In genomic region chr5:74139589-74139988, GRCh38 we compare ENCODE assay signal across 29 cellular contexts.
"Had no signal": no experiment of that assay in that cellular context is flagged by ENCODE, and none has a peak within 500 bp of the region (broad histone marks: within the 10 kb centered on the region; RNA-seq: fewer than 3 reads in every experiment).

No MANE protein-coding gene starts in this region.

- ATAC-seq: naive thymus-derived CD4-positive, alpha-beta T cell; natural killer cell; psoas muscle; right lobe of liver; stimulated activated effector memory CD8-positive, alpha-beta T cell treated with anti-CD3 and anti-CD28 coated beads, Interleukin-12 subunit alpha, Interleukin-12 subunit beta, amount 100 ng/mL, for 72 hours; stimulated activated naive CD8-positive, alpha-beta T cell treated with anti-CD3 and anti-CD28 coated beads, Interleukin-15, amount 100 ng/mL, for 72 hours; stimulated activated naive CD8-positive, alpha-beta T cell treated with anti-CD3 and anti-CD28 coated beads, Interleukin-15, Interleukin-2, amounts not matched to agents 100 U/mL and 50 U/mL, for 24 hours; upper lobe of right lung had no signal

- H3K27me3 Mint-ChIP-seq: type B pancreatic cell had no signal

- H3K4me1 Mint-ChIP-seq: natural killer cell; stimulated activated effector memory CD8-positive, alpha-beta T cell treated with anti-CD3 and anti-CD28 coated beads, Interleukin-12 subunit alpha, Interleukin-12 subunit beta, amount 100 ng/mL, for 72 hours; stimulated activated naive CD8-positive, alpha-beta T cell treated with anti-CD3 and anti-CD28 coated beads, Interleukin-15, amount 100 ng/mL, for 72 hours had no signal

- H3K4me3 Mint-ChIP-seq: naive thymus-derived CD4-positive, alpha-beta T cell; natural killer cell; nephron progenitor cell; neural progenitor cell; stimulated activated effector memory CD8-positive, alpha-beta T cell treated with anti-CD3 and anti-CD28 coated beads, Interleukin-12 subunit alpha, Interleukin-12 subunit beta, amount 100 ng/mL, for 72 hours; stimulated activated naive CD8-positive, alpha-beta T cell treated with anti-CD3 and anti-CD28 coated beads, Interleukin-15, amount 100 ng/mL, for 72 hours; type B pancreatic cell had no signal

- H3K27me3 ChIP-seq: neural progenitor cell, ovary, right lobe of liver, sigmoid colon, suprapubic skin, testis, tibial artery, transverse colon, upper lobe of right lung, uterus had no signal

- H3K27ac Mint-ChIP-seq: naive thymus-derived CD4-positive, alpha-beta T cell; natural killer cell; nephron progenitor cell; neural progenitor cell; progenitor cell of endocrine pancreas; stimulated activated effector memory CD8-positive, alpha-beta T cell treated with anti-CD3 and anti-CD28 coated beads, Interleukin-12 subunit alpha, Interleukin-12 subunit beta, amount 100 ng/mL, for 72 hours; stimulated activated naive CD8-positive, alpha-beta T cell treated with anti-CD3 and anti-CD28 coated beads, Interleukin-15, amount 100 ng/mL, for 72 hours; type B pancreatic cell had no signal

- H3K36me3 ChIP-seq: neural progenitor cell, ovary, right lobe of liver, sigmoid colon, suprapubic skin, tibial artery, transverse colon, upper lobe of right lung, uterus had no signal

- H3K9me3 Mint-ChIP-seq: natural killer cell; stimulated activated effector memory CD8-positive, alpha-beta T cell treated with anti-CD3 and anti-CD28 coated beads, Interleukin-12 subunit alpha, Interleukin-12 subunit beta, amount 100 ng/mL, for 72 hours; stimulated activated naive CD8-positive, alpha-beta T cell treated with anti-CD3 and anti-CD28 coated beads, Interleukin-15, amount 100 ng/mL, for 72 hours had no signal

- DNase-seq: naive thymus-derived CD4-positive, alpha-beta T cell; natural killer cell; nephron progenitor cell; occipital lobe; ovary; posterior cingulate gyrus; psoas muscle; right cardiac atrium; right lobe of liver; sigmoid colon; small intestine; stimulated activated CD4-positive, alpha-beta T cell treated with anti-CD3 and anti-CD28 coated beads, Interleukin-15, amount 100 ng/mL, for 24 hours; stimulated activated CD4-positive, alpha-beta T cell treated with anti-CD3 and anti-CD28 coated beads, Interleukin-2, amount 100 ng/mL, for 24 hours; stimulated activated CD4-positive, alpha-beta T cell treated with anti-CD3 and anti-CD28 coated beads, Interleukin-2, amount 100 ng/mL, for 48 hours; stimulated activated CD4-positive, alpha-beta T cell treated with anti-CD3 and anti-CD28 coated beads, Interleukin-4, amount 100 ng/mL, for 24 hours; stimulated activated naive CD4-positive, alpha-beta T cell; stimulated activated naive CD8-positive, alpha-beta T cell treated with anti-CD3 and anti-CD28 coated beads, Interleukin-15, amount 100 ng/mL, for 72 hours; stimulated activated naive CD8-positive, alpha-beta T cell treated with anti-CD3 and anti-CD28 coated beads, Interleukin-15, Interleukin-2, amounts not matched to agents 100 U/mL and 50 U/mL, for 24 hours; substantia nigra; testis; tibial artery; transverse colon; upper lobe of right lung; uterus had no signal

- H3K36me3 Mint-ChIP-seq: naive thymus-derived CD4-positive, alpha-beta T cell; natural killer cell; stimulated activated effector memory CD8-positive, alpha-beta T cell treated with anti-CD3 and anti-CD28 coated beads, Interleukin-12 subunit alpha, Interleukin-12 subunit beta, amount 100 ng/mL, for 72 hours; type B pancreatic cell had no signal

- FAIRE-seq: small intestine had no signal

- H3K4me3 ChIP-seq: neural progenitor cell, ovary, psoas muscle, right lobe of liver, sigmoid colon, suprapubic skin, testis, tibial artery, transverse colon, upper lobe of right lung, uterus had no signal
